In genomic region chr12:56084958-56085543, GRCh38 we compare ENCODE assay signal across 8 cellular contexts. TPM values are rescaled to one million over a fixed set of nuclear protein-coding genes. Genes with fewer than 3 reads are reported as not detected.
DNase-seq lines count a peak whose midpoint lies in the region; ATAC-seq and TF ChIP-seq lines count a peak whose summit lies in the region.

No MANE protein-coding gene starts in this region.

- peaks cover 42% of the 10 kb centered on the region for H3K36me3 ChIP-seq in H7 (replicated peaks; ENCODE audit: control insufficient read depth, insufficient read depth, low read length)
- no peaks in the 10 kb centered on the region for H3K36me3 ChIP-seq in ovary

- H3K27me3 Mint-ChIP-seq in CD14-positive monocyte (ENCODE audit: low read depth in 3 of 3): peaks cover 28 to 37% (median 36%) of the 10 kb centered on the region in 3 donors

- no peak for TF ChIP-seq POLR2A in ovary (IDR thresholded peaks at IDR 0.05)

- no peak for ATAC-seq in HG02885 (IDR thresholded peaks at IDR 0.05; ENCODE audit: poor library complexity, unreplicated experiment)

- no peak overlapping the region for H3K27ac Mint-ChIP-seq in CD14-positive monocyte

- no peak overlapping the region for H3K27ac ChIP-seq in ovary

- 88 to 92% (median 89%) methylated on average over 15 of the region's 15 CpGs for WGBS in ovary, 3 donors

- TF ChIP-seq CTCF in CD14-positive monocyte (IDR thresholded peaks at IDR 0.05) (peak; percentile 33), ovary (IDR thresholded peaks at IDR 0.05) (no peak)

- H3K4me3 ChIP-seq in H7 (ENCODE audit: insufficient read depth, low read depth, low read length) (no peak overlapping the region), ovary (no peak overlapping the region)

- no peak for DNase-seq in CD14-positive monocyte (ENCODE audit: low spot score)
- peak; percentile 82 for DNase-seq in H7
- peak; percentile 46 for DNase-seq in UCSD-AML1 (lab: John Stamatoyannopoulos, UW; ENCODE audit: unreplicated experiment)
- peak; percentile 26 for DNase-seq in hepatic stellate cell (ENCODE audit: low spot score)
- no peak for DNase-seq in NCI-H1694 (lab: John Stamatoyannopoulos, UW)
- DNase-seq in A172 (ENCODE audit: low spot score): no peak
- DNase-seq in ovary: no peak

- H3K9me3 Mint-ChIP-seq in CD14-positive monocyte: peaks cover 0 to 7% (median 0%) of the 10 kb centered on the region in 7 donors

- peaks cover 3 to 5% of the 10 kb centered on the region in 2 donors for H3K36me3 Mint-ChIP-seq in CD14-positive monocyte

- H3K27me3 ChIP-seq in H7 (ENCODE audit: control insufficient read depth, insufficient read depth, low read length) (no peaks in the 10 kb centered on the region), ovary (no peaks in the 10 kb centered on the region)

- intact Hi-C loops in CD14-positive monocyte (cut with micrococcal nuclease): no loop called here
- intact Hi-C loops in ovary (cut with DNase I): loop anchor here in 1 of 4 donors (2.0 kb wide), 1 partner anchor 62 kb away; no protein-coding TSS in a partner anchor

- peaks cover 2% of the 10 kb centered on the region for H3K4me1 ChIP-seq in ovary (ENCODE audit: insufficient read depth)

- no peak for TF ChIP-seq EP300 in ovary (IDR thresholded peaks at IDR 0.05)

- no peak overlapping the region for H3K4me3 Mint-ChIP-seq in CD14-positive monocyte

- no peaks in the 10 kb centered on the region for H3K9me3 ChIP-seq in ovary

- H3K4me1 Mint-ChIP-seq in CD14-positive monocyte: peaks cover 5% of the 10 kb centered on the region

RNA-seq across cellular contexts. Expression of gene ERBB3, which starts 5.1 kb away (rescaled TPM):
- polyA plus RNA-seq in CD14-positive monocyte (not detected), ovary (1 to 10 TPM; 1.1 to 5.0 TPM)
- total RNA-seq in H7 (2014; rRNA removed; shearing (Covaris generic)): 32.4 and 39.8 TPM in 2 replicates
- 0.64 and 2.4 TPM in 2 replicates for total RNA-seq in A172 (2014; rRNA removed; shearing (Covaris generic))
- 10 to 100 TPM in 1 of 7 donors, 1 to 10 TPM in 5, under 1 TPM in 1; 0.72 to 20.6 (median 3.3) TPM for total RNA-seq in ovary

RNA-seq across cellular contexts. Expression of gene PA2G4, which starts 19.3 kb away (rescaled TPM):
- polyA plus RNA-seq in CD14-positive monocyte (10 to 100 TPM; 83.0 to 84.2 TPM), ovary (100 to 1,000 TPM in 1 of 2 donors, 10 to 100 TPM in 1; 86.5 to 219 TPM)
- total RNA-seq in H7 (2014; rRNA removed; shearing (Covaris generic)): 273 and 282 TPM in 2 replicates
- 246 and 349 TPM in 2 replicates for total RNA-seq in A172 (2014; rRNA removed; shearing (Covaris generic))
- 10 to 100 TPM; 65.6 to 86.2 (median 77.0) TPM for total RNA-seq in ovary

RNA-seq across cellular contexts. Expression of gene RPL41, which starts 31.4 kb away (rescaled TPM):
- 1,000 to 10,000 TPM; 2,986 to 3,308 TPM for polyA plus RNA-seq in CD14-positive monocyte
- 3,839 and 4,060 TPM in 2 replicates for total RNA-seq in H7 (2014; rRNA removed; shearing (Covaris generic))
- 1,898 and 3,438 TPM in 2 replicates for total RNA-seq in A172 (2014; rRNA removed; shearing (Covaris generic))
- 1,000 to 10,000 TPM; 6,021 to 8,245 (median 6,510) TPM for total RNA-seq in ovary
- over 10,000 TPM; 11,306 to 11,451 TPM for polyA plus RNA-seq in ovary

RNA-seq across cellular contexts. Expression of gene ZC3H10, which starts 33.0 kb away (rescaled TPM):
- 1 to 10 TPM; 1.7 to 1.8 TPM for polyA plus RNA-seq in CD14-positive monocyte
- total RNA-seq in H7 (2014; rRNA removed; shearing (Covaris generic)): 8.2 and 11.3 TPM in 2 replicates
- total RNA-seq in A172 (2014; rRNA removed; shearing (Covaris generic)): 1.8 and 2.9 TPM in 2 replicates
- 10 to 100 TPM in 4 of 7 donors, 1 to 10 TPM in 3; 1.8 to 14.7 (median 10.7) TPM for total RNA-seq in ovary
- 1 to 10 TPM; 4.4 to 5.2 TPM for polyA plus RNA-seq in ovary

RNA-seq across cellular contexts. Expression of gene ESYT1, which starts 43.0 kb away (rescaled TPM):
- polyA plus RNA-seq in CD14-positive monocyte (10 to 100 TPM; 74.2 to 81.1 TPM), ovary (100 to 1,000 TPM in 1 of 2 donors, 10 to 100 TPM in 1; 62.3 to 102 TPM)
- 120 and 127 TPM in 2 replicates for total RNA-seq in H7 (2014; rRNA removed; shearing (Covaris generic))
- total RNA-seq in A172 (2014; rRNA removed; shearing (Covaris generic)): 119 and 164 TPM in 2 replicates
- total RNA-seq in ovary: 100 to 1,000 TPM in 3 of 7 donors, 10 to 100 TPM in 4; 80.3 to 139 (median 97.3) TPM

Comparison
In these comparisons a context has a peak if more than half of its experiments do, and no peak if none do; other contexts are left out.
1. DNase-seq: peak in H7 (single experiment), UCSD-AML1 (single experiment) and hepatic stellate cell (single experiment); none in CD14-positive monocyte (single experiment), NCI-H1694 (single experiment), A172 (single experiment) and ovary (0 of 5).